1 cellular context compared by ENCODE assay signal in genomic region chr17:72120878-72121163, GRCh38.
TF ChIP-seq lines count a peak whose summit lies in the region.

Gene SOX9, plus strand, starts transcription at chr17:72121020. Its CDS starts 372 bp downstream, at chr17:72121392.

TF ChIP-seq in GM12878, 131 proteins besides CTCF, POLR2A, EP300 and RAD21 (continued from another document and continues in another):
- TF ChIP-seq, protein P1, sequence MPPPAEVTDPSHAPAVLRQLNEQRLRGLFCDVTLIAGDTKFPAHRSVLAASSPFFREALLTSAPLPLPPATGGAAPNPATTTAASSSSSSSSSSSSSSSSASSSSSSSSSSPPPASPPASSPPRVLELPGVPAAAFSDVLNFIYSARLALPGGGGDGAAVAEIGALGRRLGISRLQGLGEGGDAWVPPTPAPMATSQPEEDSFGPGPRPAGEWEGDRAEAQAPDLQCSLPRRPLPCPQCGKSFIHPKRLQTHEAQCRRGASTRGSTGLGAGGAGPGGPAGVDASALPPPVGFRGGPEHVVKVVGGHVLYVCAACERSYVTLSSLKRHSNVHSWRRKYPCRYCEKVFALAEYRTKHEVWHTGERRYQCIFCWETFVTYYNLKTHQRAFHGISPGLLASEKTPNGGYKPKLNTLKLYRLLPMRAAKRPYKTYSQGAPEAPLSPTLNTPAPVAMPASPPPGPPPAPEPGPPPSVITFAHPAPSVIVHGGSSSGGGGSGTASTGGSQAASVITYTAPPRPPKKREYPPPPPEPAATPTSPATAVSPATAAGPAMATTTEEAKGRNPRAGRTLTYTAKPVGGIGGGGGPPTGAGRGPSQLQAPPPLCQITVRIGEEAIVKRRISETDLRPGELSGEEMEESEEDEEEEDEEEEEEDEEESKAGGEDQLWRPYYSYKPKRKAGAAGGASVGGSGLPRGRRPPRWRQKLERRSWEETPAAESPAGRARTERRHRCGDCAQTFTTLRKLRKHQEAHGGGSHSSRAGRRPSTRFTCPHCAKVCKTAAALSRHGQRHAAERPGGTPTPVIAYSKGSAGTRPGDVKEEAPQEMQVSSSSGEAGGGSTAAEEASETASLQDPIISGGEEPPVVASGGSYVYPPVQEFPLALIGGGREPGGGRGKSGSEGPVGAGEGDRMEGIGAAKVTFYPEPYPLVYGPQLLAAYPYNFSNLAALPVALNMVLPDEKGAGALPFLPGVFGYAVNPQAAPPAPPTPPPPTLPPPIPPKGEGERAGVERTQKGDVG (CRISPR knock-in tag; IDR thresholded peaks at IDR 0.05): no peak
- TF ChIP-seq, protein P2, sequence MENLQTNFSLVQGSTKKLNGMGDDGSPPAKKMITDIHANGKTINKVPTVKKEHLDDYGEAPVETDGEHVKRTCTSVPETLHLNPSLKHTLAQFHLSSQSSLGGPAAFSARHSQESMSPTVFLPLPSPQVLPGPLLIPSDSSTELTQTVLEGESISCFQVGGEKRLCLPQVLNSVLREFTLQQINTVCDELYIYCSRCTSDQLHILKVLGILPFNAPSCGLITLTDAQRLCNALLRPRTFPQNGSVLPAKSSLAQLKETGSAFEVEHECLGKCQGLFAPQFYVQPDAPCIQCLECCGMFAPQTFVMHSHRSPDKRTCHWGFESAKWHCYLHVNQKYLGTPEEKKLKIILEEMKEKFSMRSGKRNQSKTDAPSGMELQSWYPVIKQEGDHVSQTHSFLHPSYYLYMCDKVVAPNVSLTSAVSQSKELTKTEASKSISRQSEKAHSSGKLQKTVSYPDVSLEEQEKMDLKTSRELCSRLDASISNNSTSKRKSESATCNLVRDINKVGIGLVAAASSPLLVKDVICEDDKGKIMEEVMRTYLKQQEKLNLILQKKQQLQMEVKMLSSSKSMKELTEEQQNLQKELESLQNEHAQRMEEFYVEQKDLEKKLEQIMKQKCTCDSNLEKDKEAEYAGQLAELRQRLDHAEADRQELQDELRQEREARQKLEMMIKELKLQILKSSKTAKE (IDR thresholded peaks at IDR 0.05; ENCODE audit: low read depth, poor library complexity, severe bottlenecking): no peak
- TF ChIP-seq SMC3 (IDR thresholded peaks at IDR 0.05; ENCODE audit: borderline replicate concordance, low read length) (no peak), KLF5 (IDR thresholded peaks at IDR 0.05; ENCODE audit: partially characterized antibody) (no peak), ETV6 (conservative IDR thresholded peaks at IDR 0.05 in 1 of 2, IDR thresholded peaks at IDR 0.05 in 1 of 2; ENCODE audit: borderline replicate concordance in 1 of 2, low read depth in 1 of 2) (no peak), POLR2AphosphoS2 (IDR thresholded peaks at IDR 0.05; ENCODE audit: low read depth, low read length) (0 out of 2 replicates have a peak, but pooled peaks have one; percentile 77), LARP7 (IDR thresholded peaks at IDR 0.05) (no peak), EGR1 (IDR thresholded peaks at IDR 0.05; ENCODE audit: borderline replicate concordance in 1 of 2, low read depth in 2 of 2, low read length in 2 of 2) (no peak), STAT3 (IDR thresholded peaks at IDR 0.05; ENCODE audit: low read depth, low read length) (no peak), SRF (IDR thresholded peaks at IDR 0.05; ENCODE audit: low read depth in 2 of 2, low read length in 2 of 2) (no peak), NR2F1 (conservative IDR thresholded peaks at IDR 0.05) (no peak), MYB (IDR thresholded peaks at IDR 0.05; ENCODE audit: borderline replicate concordance, low read depth, low read length) (no peak), ZNF217 (IDR thresholded peaks at IDR 0.05) (no peak), NR2C2 (IDR thresholded peaks at IDR 0.05; ENCODE audit: borderline replicate concordance, control insufficient read depth, insufficient read length, low read depth) (no peak), ZSCAN29 (IDR thresholded peaks at IDR 0.05) (0 out of 2 replicates have a peak, but pooled peaks have one; percentile 59), NFYA (IDR thresholded peaks at IDR 0.05; ENCODE audit: borderline replicate concordance, low read depth, low read length) (no peak), PBX3 (IDR thresholded peaks at IDR 0.05; ENCODE audit: insufficient replicate concordance, low read depth, low read length) (peak; percentile 84), NR2C1 (IDR thresholded peaks at IDR 0.05) (no peak), RUNX3 (IDR thresholded peaks at IDR 0.05; ENCODE audit: low read length) (0 out of 2 replicates have a peak, but pooled peaks have one; percentile 8), IRF4 (IDR thresholded peaks at IDR 0.05; ENCODE audit: low read depth, low read length) (no peak), HDGF (IDR thresholded peaks at IDR 0.05) (no peak), ZNF207 (IDR thresholded peaks at IDR 0.05; ENCODE audit: borderline replicate concordance) (no peak), HDAC6 (IDR thresholded peaks at IDR 0.05; ENCODE audit: unreplicated experiment) (no peak), ATF7 (IDR thresholded peaks at IDR 0.05; ENCODE audit: low read depth) (no peak), STAT1 (conservative IDR thresholded peaks at IDR 0.05) (no peak), CEBPZ (IDR thresholded peaks at IDR 0.05; ENCODE audit: low read depth, low read length) (no peak), RBBP5 (conservative IDR thresholded peaks at IDR 0.05) (no peak), CREM (IDR thresholded peaks at IDR 0.05; ENCODE audit: low read depth) (no peak), HDAC2 (IDR thresholded peaks at IDR 0.05) (no peak), CREB1 (IDR thresholded peaks at IDR 0.05; ENCODE audit: low read depth) (peak; percentile 36; the same call in 1 of the 2 replicates), MEF2B (IDR thresholded peaks at IDR 0.05; ENCODE audit: partially characterized antibody, poor library complexity, severe bottlenecking) (no peak), SIN3A (IDR thresholded peaks at IDR 0.05; ENCODE audit: low read depth, low read length) (0 out of 2 replicates have a peak, but pooled peaks have one; percentile 40), HCFC1 (IDR thresholded peaks at IDR 0.05; ENCODE audit: low read length) (no peak), TCF7 (IDR thresholded peaks at IDR 0.05; ENCODE audit: borderline replicate concordance) (no peak), TBL1XR1 (IDR thresholded peaks at IDR 0.05; ENCODE audit: low read depth, low read length) (no peak), TARDBP (IDR thresholded peaks at IDR 0.05; ENCODE audit: borderline replicate concordance) (no peak), PRDM15 (CRISPR knock-in tag; IDR thresholded peaks at IDR 0.05) (no peak), YBX1 (IDR thresholded peaks at IDR 0.05) (no peak), BCLAF1 (IDR thresholded peaks at IDR 0.05) (no peak), TAF1 (IDR thresholded peaks at IDR 0.05; ENCODE audit: borderline replicate concordance, low read depth, low read length) (peak; percentile 85), ZBED1 (IDR thresholded peaks at IDR 0.05; ENCODE audit: borderline replicate concordance) (0 out of 2 replicates have a peak, but pooled peaks have one; percentile 33), MYC (IDR thresholded peaks at IDR 0.05; ENCODE audit: insufficient read depth, insufficient read length, insufficient replicate concordance, low read length, severe bottlenecking) (no peak), RFX5 (IDR thresholded peaks at IDR 0.05; ENCODE audit: low read depth, low read length) (peak; percentile 86), SMAD5 (IDR thresholded peaks at IDR 0.05; ENCODE audit: low read depth) (peak; percentile 70; the same call in 1 of the 2 replicates), SP1 (IDR thresholded peaks at IDR 0.05; ENCODE audit: low read depth, low read length) (peak; percentile 54), RAD51 (IDR thresholded peaks at IDR 0.05) (no peak), POLR2AphosphoS5 (IDR thresholded peaks at IDR 0.05; ENCODE audit: low read length) (peak; percentile 96), SPI1 (IDR thresholded peaks at IDR 0.05; ENCODE audit: borderline replicate concordance, insufficient read depth, low read depth, low read length) (no peak), BCL11A (IDR thresholded peaks at IDR 0.05; ENCODE audit: low read depth, low read length) (no peak), ZNF384 (IDR thresholded peaks at IDR 0.05; ENCODE audit: borderline replicate concordance, low read depth, low read length) (no peak)
- TF ChIP-seq, protein P3, sequence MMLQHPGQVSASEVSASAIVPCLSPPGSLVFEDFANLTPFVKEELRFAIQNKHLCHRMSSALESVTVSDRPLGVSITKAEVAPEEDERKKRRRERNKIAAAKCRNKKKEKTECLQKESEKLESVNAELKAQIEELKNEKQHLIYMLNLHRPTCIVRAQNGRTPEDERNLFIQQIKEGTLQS (IDR thresholded peaks at IDR 0.05; ENCODE audit: borderline replicate concordance, extremely low read depth, low read depth, low read length): no peak
- TF ChIP-seq, protein P4, sequence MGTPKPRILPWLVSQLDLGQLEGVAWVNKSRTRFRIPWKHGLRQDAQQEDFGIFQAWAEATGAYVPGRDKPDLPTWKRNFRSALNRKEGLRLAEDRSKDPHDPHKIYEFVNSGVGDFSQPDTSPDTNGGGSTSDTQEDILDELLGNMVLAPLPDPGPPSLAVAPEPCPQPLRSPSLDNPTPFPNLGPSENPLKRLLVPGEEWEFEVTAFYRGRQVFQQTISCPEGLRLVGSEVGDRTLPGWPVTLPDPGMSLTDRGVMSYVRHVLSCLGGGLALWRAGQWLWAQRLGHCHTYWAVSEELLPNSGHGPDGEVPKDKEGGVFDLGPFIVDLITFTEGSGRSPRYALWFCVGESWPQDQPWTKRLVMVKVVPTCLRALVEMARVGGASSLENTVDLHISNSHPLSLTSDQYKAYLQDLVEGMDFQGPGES (IDR thresholded peaks at IDR 0.05): no peak
